ENCODE assay signal across 14 cellular contexts in the genomic region with DNA sequence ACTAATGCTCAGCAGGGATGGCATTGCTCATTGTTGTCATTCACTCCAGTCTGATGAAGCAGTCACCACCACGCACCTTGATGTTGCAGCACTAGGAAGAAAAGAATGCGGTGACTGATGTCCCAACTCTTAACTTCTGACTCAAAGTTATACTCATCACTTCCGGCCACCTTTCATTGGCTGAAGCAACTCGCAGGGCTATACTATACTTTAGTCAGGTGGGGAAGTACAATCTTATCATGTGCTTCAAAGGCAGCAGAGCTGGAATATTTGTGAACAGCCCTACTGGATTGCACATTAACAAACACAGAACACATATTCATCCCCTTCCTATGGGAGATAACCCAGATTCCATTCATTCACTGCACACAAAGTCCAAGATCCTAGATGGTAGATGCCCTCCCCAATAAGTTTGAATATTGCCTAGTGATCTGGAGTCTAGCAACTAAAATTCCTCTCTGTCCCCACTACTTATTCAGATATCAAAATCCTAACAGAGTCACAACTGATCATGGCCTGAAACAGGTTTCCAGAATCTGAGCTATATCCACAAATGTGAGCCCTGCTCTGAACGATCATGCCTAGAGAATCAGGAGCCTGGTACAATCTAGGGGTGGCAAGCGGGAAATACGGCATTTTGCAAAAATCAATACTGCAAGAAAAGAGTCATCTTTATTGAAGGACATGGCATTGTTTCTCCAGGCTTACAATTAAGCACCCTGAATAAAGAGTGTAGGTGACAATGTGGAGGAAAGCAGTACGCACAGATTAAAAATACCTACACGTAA. TPM values are rescaled to one million over a fixed set of nuclear protein-coding genes. Genes with fewer than 3 reads are reported as not detected.
DNase-seq lines count a peak whose midpoint lies in the region; ATAC-seq, FAIRE-seq and TF ChIP-seq lines count a peak whose summit lies in the region.
"Had no signal": no experiment of that assay in that cellular context is flagged by ENCODE, and none has a peak within 500 bp of the region (broad histone marks: within the 10 kb centered on the region; RNA-seq: fewer than 3 reads in every experiment).

No MANE protein-coding gene starts in this region.

- H3K79me2 ChIP-seq in HepG2 (ENCODE audit: insufficient read depth, low read length) = peaks cover 35% of the 10 kb centered on the region

- H3K4me3 ChIP-seq in HepG2 (replicated peaks in 1 of 3; ENCODE audit: insufficient read depth in 1 of 3, low read depth in 2 of 3, low read length in 3 of 3) (peak overlapping the region in 2 of 3 experiments; percentile 18 to 41; a peak in 2 of 6 replicates), right lobe of liver (no peak overlapping the region), fibroblast of the aortic adventitia (ENCODE audit: low read depth, low read length) (no peak overlapping the region)
- H3K4me3 ChIP-seq: BLaER1 had no signal

- peak; percentile 84 for ATAC-seq in HepG2
- ATAC-seq in right lobe of liver = no peak
- no peak for ATAC-seq in GM18861 (IDR thresholded peaks at IDR 0.05; ENCODE audit: unreplicated experiment)
- no peak for ATAC-seq in activated naive CD8-positive, alpha-beta T cell treated with anti-CD3 and anti-CD28 coated beads, Interleukin-2, amount 50 U/mL, for 24 hours
- ATAC-seq: left lobe of liver had no signal

- intact Hi-C loops in HepG2 (cut with micrococcal nuclease; ENCODE audit: unreplicated experiment) (loop anchor here (1.0 to 2.0 kb wide), 5 partner anchors 16 to 318 kb away; no protein-coding TSS in a partner anchor), right lobe of liver (cut with DNase I) (no loop called here)
- intact Hi-C loops in activated T-helper 1 cell treated with anti-CD3 and anti-CD28 coated beads, Interleukin-12 subunit alpha, Interleukin-12 subunit beta, Interleukin-2, Interleukin-4 antibody, amounts not matched to agents 30 ng/mL and 10 ng/mL and 1 ng/mL, durations not matched to agents 14 hours and 24 hours and 36 hours (cut with micrococcal nuclease) = loop anchor here (10.0 kb wide), 1 partner anchor 1342 kb away; the partner anchor contains the start of gene TMEM237

- no peak overlapping the region for H3K27ac Mint-ChIP-seq in activated naive CD8-positive, alpha-beta T cell treated with anti-CD3 and anti-CD28 coated beads, Interleukin-2, amount 50 U/mL, for 24 hours
- H3K27ac Mint-ChIP-seq in activated T-helper 1 cell treated with anti-CD3 and anti-CD28 coated beads, Interleukin-12 subunit alpha, Interleukin-12 subunit beta, Interleukin-2, Interleukin-4 antibody, amounts not matched to agents 30 ng/mL and 10 ng/mL and 1 ng/mL, durations not matched to agents 14 hours and 24 hours and 36 hours = no peak overlapping the region
- H3K27ac Mint-ChIP-seq: stimulated activated naive CD8-positive, alpha-beta T cell treated with anti-CD3 and anti-CD28 coated beads, Interleukin-15, Interleukin-2, amounts not matched to agents 100 ng/mL and 50 ng/mL, for 24 hours had no signal

- TF ChIP-seq CTCF in HepG2 (CRISPR knock-in tag; IDR thresholded peaks at IDR 0.05) (no peak), right lobe of liver (IDR thresholded peaks at IDR 0.05) (no peak), fibroblast of the aortic adventitia (IDR thresholded peaks at IDR 0.05; ENCODE audit: insufficient read depth, low read length) (no peak)

- no peak overlapping the region for H2AFZ ChIP-seq in HepG2 (ENCODE audit: low read length)

- H3K9me3 ChIP-seq in HepG2 (ENCODE audit: low read length) (no peaks in the 10 kb centered on the region), right lobe of liver (no peaks in the 10 kb centered on the region)
- H3K9me3 ChIP-seq: BLaER1 had no signal

- POLR2A ChIA-PET in HepG2 (lab: Yijun Ruan, JAX) = interaction anchor here (0.7 to 6.0 kb wide), 7 partner anchors 8 to 102 kb away, joined by 3 to 187 read pairs (median 5); no protein-coding TSS in a partner anchor

- CTCF ChIA-PET in HepG2 (lab: Yijun Ruan, JAX; ENCODE audit: low intra/inter-chr PET ratio, low total read pairs) = no interaction called here

- no peak overlapping the region for H3K4me3 Mint-ChIP-seq in activated naive CD8-positive, alpha-beta T cell treated with anti-CD3 and anti-CD28 coated beads, Interleukin-2, amount 50 U/mL, for 24 hours
- H3K4me3 Mint-ChIP-seq in activated T-helper 1 cell treated with anti-CD3 and anti-CD28 coated beads, Interleukin-12 subunit alpha, Interleukin-12 subunit beta, Interleukin-2, Interleukin-4 antibody, amounts not matched to agents 30 ng/mL and 10 ng/mL and 1 ng/mL, durations not matched to agents 14 hours and 24 hours and 36 hours = no peak overlapping the region
- H3K4me3 Mint-ChIP-seq: stimulated activated naive CD8-positive, alpha-beta T cell treated with anti-CD3 and anti-CD28 coated beads, Interleukin-15, Interleukin-2, amounts not matched to agents 100 ng/mL and 50 ng/mL, for 24 hours had no signal

- no TSS peak for BruUV-seq in HepG2 (replicated peaks; lab: Mats Ljungman, UMichigan)

- peak overlapping the region; percentile 51 for H3K9ac ChIP-seq in HepG2 (ENCODE audit: insufficient read depth, low read depth, low read length)
- H3K9ac ChIP-seq: BLaER1 had no signal

- TF ChIP-seq EP300 in HepG2 (IDR thresholded peaks at IDR 0.05; ENCODE audit: low read depth in 2 of 2, low read length in 2 of 2) = peak; percentile 79 to 94; a peak in 3 of 4 replicates
- TF ChIP-seq EP300 in HepG2 (CRISPR knock-in tag; IDR thresholded peaks at IDR 0.05; ENCODE audit: borderline replicate concordance) = peak; percentile 90

- peak overlapping the region; percentile 80 for H3K4me2 ChIP-seq in HepG2 (ENCODE audit: low read depth, low read length)
- H3K4me2 ChIP-seq: BLaER1 had no signal

- H4K20me1 ChIP-seq in HepG2 (ENCODE audit: insufficient read depth, low read length) = 0 out of 2 replicates have a peak, but pooled peaks cover under 1% of the 10 kb centered on the region
- H4K20me1 ChIP-seq: BLaER1 had no signal

- in situ Hi-C loops in HepG2 (cut with HindIII; ENCODE audit: extremely low pct_ligation_motif_present, low pct_unique_long_range_greater_than_20kb) = loop anchor here (10.0 kb wide), 1 partner anchor 318 kb away; no protein-coding TSS in a partner anchor

- H3K27me3 Mint-ChIP-seq in activated naive CD8-positive, alpha-beta T cell treated with anti-CD3 and anti-CD28 coated beads, Interleukin-2, amount 50 U/mL, for 24 hours = peaks cover 20% of the 10 kb centered on the region
- peaks cover 15% of the 10 kb centered on the region for H3K27me3 Mint-ChIP-seq in activated T-helper 1 cell treated with anti-CD3 and anti-CD28 coated beads, Interleukin-12 subunit alpha, Interleukin-12 subunit beta, Interleukin-2, Interleukin-4 antibody, amounts not matched to agents 30 ng/mL and 10 ng/mL and 1 ng/mL, durations not matched to agents 14 hours and 24 hours and 36 hours (ENCODE audit: insufficient read depth)

- peak; percentile 100 for DNase-seq in HepG2 (ENCODE audit: low spot score)
- DNase-seq in right lobe of liver = no peak
- peak; percentile 53 for DNase-seq in RPMI7951 (ENCODE audit: low read depth)
- peak; percentile 45 for DNase-seq in fibroblast of the aortic adventitia (ENCODE audit: low read depth)
- DNase-seq in NCI-H510A treated with DMSO at 0.1 percent for 48 hours (lab: John Stamatoyannopoulos, UW) = no peak
- DNase-seq in activated naive CD8-positive, alpha-beta T cell treated with anti-CD3 and anti-CD28 coated beads, Interleukin-2, amount 50 U/mL, for 24 hours = no peak
- no peak for DNase-seq in activated T-helper 1 cell treated with anti-CD3 and anti-CD28 coated beads, Interleukin-12 subunit alpha, Interleukin-12 subunit beta, Interleukin-2, Interleukin-4 antibody, amounts not matched to agents 30 ng/mL and 10 ng/mL and 1 ng/mL, durations not matched to agents 14 hours and 24 hours and 36 hours (ENCODE audit: low spot score)
- DNase-seq: activated T-cell treated with anti-CD3 and anti-CD28 coated beads, Interleukin-2, amount 50 U/mL, for 1 hour; NCI-H1694; T1000 had no signal

- H3K9me3 Mint-ChIP-seq in activated naive CD8-positive, alpha-beta T cell treated with anti-CD3 and anti-CD28 coated beads, Interleukin-2, amount 50 U/mL, for 24 hours = no peaks in the 10 kb centered on the region
- H3K9me3 Mint-ChIP-seq in activated T-helper 1 cell treated with anti-CD3 and anti-CD28 coated beads, Interleukin-12 subunit alpha, Interleukin-12 subunit beta, Interleukin-2, Interleukin-4 antibody, amounts not matched to agents 30 ng/mL and 10 ng/mL and 1 ng/mL, durations not matched to agents 14 hours and 24 hours and 36 hours = no peaks in the 10 kb centered on the region
- H3K9me3 Mint-ChIP-seq: stimulated activated naive CD8-positive, alpha-beta T cell treated with anti-CD3 and anti-CD28 coated beads, Interleukin-15, Interleukin-2, amounts not matched to agents 100 ng/mL and 50 ng/mL, for 24 hours had no signal

- H3K4me1 Mint-ChIP-seq in activated naive CD8-positive, alpha-beta T cell treated with anti-CD3 and anti-CD28 coated beads, Interleukin-2, amount 50 U/mL, for 24 hours = peaks cover 12% of the 10 kb centered on the region
- peaks cover 14% of the 10 kb centered on the region for H3K4me1 Mint-ChIP-seq in activated T-helper 1 cell treated with anti-CD3 and anti-CD28 coated beads, Interleukin-12 subunit alpha, Interleukin-12 subunit beta, Interleukin-2, Interleukin-4 antibody, amounts not matched to agents 30 ng/mL and 10 ng/mL and 1 ng/mL, durations not matched to agents 14 hours and 24 hours and 36 hours (ENCODE audit: low read depth)

- TF ChIP-seq POLR2A in HepG2 (IDR thresholded peaks at IDR 0.05; ENCODE audit: insufficient read depth in 1 of 2, low read depth in 2 of 2, low read length in 2 of 2) (peak; percentile 82 to 89), right lobe of liver (IDR thresholded peaks at IDR 0.05) (no peak)

- WGBS in HepG2 (ENCODE audit: low lambda C conversion rate) = 29% methylated on average over 9 of the region's 9 CpGs
- WGBS in right lobe of liver (ENCODE audit: insufficient coverage, low coverage, low lambda C conversion rate, missing lambda C conversion rate) = 71% methylated on average over 9 of the region's 9 CpGs

- peak; percentile 86 for FAIRE-seq in HepG2 (lab: Jason Lieb, UNC)

- H3K27me3 ChIP-seq in HepG2 (ENCODE audit: control insufficient read depth in 1 of 2, insufficient read depth in 2 of 2, low read length in 2 of 2) (no peaks in the 10 kb centered on the region; a peak in 1 of 5 replicates), right lobe of liver (no peaks in the 10 kb centered on the region)
- H3K27me3 ChIP-seq: BLaER1 had no signal

- H3K4me1 ChIP-seq in HepG2 (ENCODE audit: insufficient read depth, low read length) (peaks cover 54% of the 10 kb centered on the region), right lobe of liver (peaks cover 0 to 7% (median under 1%) of the 10 kb centered on the region in 4 donors)

- TF ChIP-seq RAD21 in HepG2 (CRISPR knock-in tag; IDR thresholded peaks at IDR 0.05) = no peak

- H3K36me3 ChIP-seq in HepG2 (replicated peaks in 1 of 2; ENCODE audit: control insufficient read depth in 1 of 2, insufficient read depth in 2 of 2, low read length in 2 of 2) (no peaks in the 10 kb centered on the region), right lobe of liver (no peaks in the 10 kb centered on the region)
- H3K36me3 ChIP-seq: BLaER1 had no signal

- peak overlapping the region; percentile 65 for H3K27ac ChIP-seq in HepG2 (ENCODE audit: extremely low read length, insufficient read depth, low read length)
- no peak overlapping the region for H3K27ac ChIP-seq in right lobe of liver
- H3K27ac ChIP-seq: BLaER1 had no signal

- no peaks in the 10 kb centered on the region for H3K36me3 Mint-ChIP-seq in activated naive CD8-positive, alpha-beta T cell treated with anti-CD3 and anti-CD28 coated beads, Interleukin-2, amount 50 U/mL, for 24 hours (ENCODE audit: low read depth)
- H3K36me3 Mint-ChIP-seq in activated T-helper 1 cell treated with anti-CD3 and anti-CD28 coated beads, Interleukin-12 subunit alpha, Interleukin-12 subunit beta, Interleukin-2, Interleukin-4 antibody, amounts not matched to agents 30 ng/mL and 10 ng/mL and 1 ng/mL, durations not matched to agents 14 hours and 24 hours and 36 hours (ENCODE audit: low read depth) = no peaks in the 10 kb centered on the region

RNA-seq across cellular contexts. Expression of gene SPATS2L, which starts 3.4 kb away (rescaled TPM):
- total RNA-seq in HepG2 (2016; rRNA removed; fragmentation: Illumina TruSeq; extraction: Trizol) = 154 and 165 TPM in 2 replicates
- total RNA-seq in HepG2 (2016; cell fraction: cytosol; rRNA removed; fragmentation: Illumina TruSeq; extraction: Trizol; ENCODE audit: low read depth) = 81.5 and 81.6 TPM in 2 replicates
- 151 and 153 TPM in 2 replicates for total RNA-seq in HepG2 (2016; cell fraction: insoluble cytoplasmic fraction; rRNA removed; fragmentation: Illumina TruSeq; extraction: Trizol)
- total RNA-seq in HepG2 (2016; cell fraction: membrane; rRNA removed; fragmentation: Illumina TruSeq; extraction: Trizol) = 160 and 169 TPM in 2 replicates
- total RNA-seq in HepG2 (2016; cell fraction: nucleus; rRNA removed; fragmentation: Illumina TruSeq; extraction: Trizol) = 110 and 114 TPM in 2 replicates
- polyA plus RNA-seq in HepG2 (2011; rRNA removed) = 180 and 212 TPM in 2 replicates
- polyA plus RNA-seq in HepG2 (2011; cell fraction: cytosol; rRNA removed) = 161 and 177 TPM in 2 replicates
- polyA plus RNA-seq in HepG2 (2011; cell fraction: nucleus; rRNA removed) = 71.8 and 89.4 TPM in 2 replicates
- polyA plus RNA-seq in HepG2 (2012) = 134 and 184 TPM in 2 replicates
- 102 and 115 TPM in 2 replicates for polyA plus RNA-seq in HepG2 (2016; cell fraction: cytosol; fragmentation: Illumina TruSeq; extraction: Trizol; ENCODE audit: low read depth)
- 213 and 235 TPM in 2 replicates for polyA plus RNA-seq in HepG2 (2016; cell fraction: insoluble cytoplasmic fraction; fragmentation: Illumina TruSeq; extraction: Trizol; ENCODE audit: low read depth)
- 179 and 180 TPM in 2 replicates for polyA plus RNA-seq in HepG2 (2016; cell fraction: membrane; fragmentation: Illumina TruSeq; extraction: Trizol; ENCODE audit: low read depth)
- 145 and 148 TPM in 2 replicates for polyA plus RNA-seq in HepG2 (2016; cell fraction: nucleus; fragmentation: Illumina TruSeq; extraction: Trizol; ENCODE audit: insufficient read depth, low read depth)
- polyA minus RNA-seq in HepG2 (2011; rRNA and poly(A)+ RNA removed; ENCODE audit: low replicate concordance) = 28.4 and 78.1 TPM in 2 replicates
- polyA minus RNA-seq in HepG2 (2011; cell fraction: cytosol; rRNA and poly(A)+ RNA removed) = 121 and 126 TPM in 2 replicates
- polyA minus RNA-seq in HepG2 (2011; cell fraction: nucleus; rRNA and poly(A)+ RNA removed) = 287 and 295 TPM in 2 replicates
- total RNA-seq in right lobe of liver = 100 to 1,000 TPM in 1 of 6 experiments, 10 to 100 TPM in 5; 60.7 to 109 (median 72.9) TPM
- 117 and 148 TPM in 2 replicates for total RNA-seq in RPMI7951 (2014; rRNA removed; shearing (Covaris generic))
- total RNA-seq in fibroblast of the aortic adventitia (ENCODE audit: low replicate concordance) = 40.7 and 117 TPM in 2 replicates
- total RNA-seq in activated T-helper 1 cell treated with anti-CD3 and anti-CD28 coated beads, Interleukin-12 subunit alpha, Interleukin-12 subunit beta, Interleukin-2, Interleukin-4 antibody, amounts not matched to agents 30 ng/mL and 10 ng/mL and 1 ng/mL, durations not matched to agents 14 hours and 24 hours and 36 hours = 35.1 and 38.0 TPM in 2 replicates

Comparison
In these comparisons a context has a peak if more than half of its experiments do, and no peak if none do; other contexts are left out.
1. DNase-seq: peak in HepG2 (single experiment), RPMI7951 (single experiment) and fibroblast of the aortic adventitia (single experiment); none in right lobe of liver (0 of 3), NCI-H510A treated with DMSO at 0.1 percent for 48 hours (single experiment), activated naive CD8-positive, alpha-beta T cell treated with anti-CD3 and anti-CD28 coated beads, Interleukin-2, amount 50 U/mL, for 24 hours (single experiment) and activated T-helper 1 cell treated with anti-CD3 and anti-CD28 coated beads, Interleukin-12 subunit alpha, Interleukin-12 subunit beta, Interleukin-2, Interleukin-4 antibody, amounts not matched to agents 30 ng/mL and 10 ng/mL and 1 ng/mL, durations not matched to agents 14 hours and 24 hours and 36 hours (single experiment).
2. H3K4me3 ChIP-seq: peak in HepG2 (2 of 3); none in right lobe of liver (0 of 3) and fibroblast of the aortic adventitia (single experiment).
3. intact Hi-C loops: an anchor here in HepG2 (1.0 to 2.0 kb wide) and activated T-helper 1 cell treated with anti-CD3 and anti-CD28 coated beads, Interleukin-12 subunit alpha, Interleukin-12 subunit beta, Interleukin-2, Interleukin-4 antibody, amounts not matched to agents 30 ng/mL and 10 ng/mL and 1 ng/mL, durations not matched to agents 14 hours and 24 hours and 36 hours (10.0 kb wide); none called in right lobe of liver.